ENCODE assay signal across 10 cellular contexts in genomic region chr7:135758531-135758932, GRCh38. TPM values are rescaled to one million over a fixed set of nuclear protein-coding genes. Genes with fewer than 3 reads are reported as not detected.
A peak's percentile ranks its signal among the peaks of the same experiment; 100 is the strongest.
DNase-seq lines count a peak whose midpoint lies in the region; ATAC-seq, FAIRE-seq and TF ChIP-seq lines count a peak whose summit lies in the region.
"Had no signal": no experiment of that assay in that cellular context is flagged by ENCODE, and none has a peak within 500 bp of the region (broad histone marks: within the 10 kb centered on the region; RNA-seq: fewer than 3 reads in every experiment).

No MANE protein-coding gene starts in this region.

- no peaks in the 10 kb centered on the region for H3K36me3 ChIP-seq in astrocyte (ENCODE audit: insufficient read depth, low read length)

- peaks cover 7% of the 10 kb centered on the region for H3K9me3 Mint-ChIP-seq in astrocyte (ENCODE audit: unreplicated experiment)

- H2AFZ ChIP-seq in astrocyte (ENCODE audit: low read depth, low read length), result peak overlapping the region; percentile 76

- no peaks in the 10 kb centered on the region for H3K79me2 ChIP-seq in astrocyte (ENCODE audit: insufficient read depth, low read length)

- DNase-seq in EH (ENCODE audit: low read depth), result peak; percentile 70
- DNase-seq in astrocyte (ENCODE audit: low read depth), result peak; percentile 84
- DNase-seq in left ventricle myocardium superior, result peak; percentile 52
- peak; percentile 66 for DNase-seq in retinal pigment epithelial cell (ENCODE audit: low read depth)
- DNase-seq in lower leg skin (ENCODE audit: low spot score in 2 of 2), result no peak
- DNase-seq in HK-2 (ENCODE audit: unreplicated experiment), result no peak
- DNase-seq in middle frontal gyrus (ENCODE audit: extremely low spot score, low spot score), result no peak
- DNase-seq: CD4-positive, CD25-positive, alpha-beta regulatory T cell had no signal

- ATAC-seq in left ventricle myocardium superior, result peak; percentile 58
- ATAC-seq in HG03521 (IDR thresholded peaks at IDR 0.05; ENCODE audit: unreplicated experiment), result no peak
- ATAC-seq: K562 had no signal

- H3K9me3 ChIP-seq in astrocyte (ENCODE audit: insufficient read depth, low read depth, low read length), result peaks cover 4% of the 10 kb centered on the region

- no peaks in the 10 kb centered on the region for H3K36me3 Mint-ChIP-seq in astrocyte (ENCODE audit: low read depth, unreplicated experiment)
- H3K36me3 Mint-ChIP-seq: CD4-positive, CD25-positive, alpha-beta regulatory T cell had no signal

- H3K4me3 ChIP-seq in astrocyte (ENCODE audit: insufficient read depth, low read depth, low read length), result peak overlapping the region; percentile 19
- no peak overlapping the region for H3K4me3 ChIP-seq in retinal pigment epithelial cell (ENCODE audit: low read length)
- H3K4me3 ChIP-seq in lower leg skin (ENCODE audit: low read depth, poor library complexity, severe bottlenecking), result no peak overlapping the region
- H3K4me3 ChIP-seq: K562 had no signal

- FAIRE-seq in astrocyte (lab: Jason Lieb, UNC), result no peak
- FAIRE-seq: K562 had no signal

- 12 to 23% methylated on average over 5 of the region's 5 CpGs for WGBS in lower leg skin, 2 donors

- TF ChIP-seq CTCF in astrocyte (IDR thresholded peaks at IDR 0.05; ENCODE audit: insufficient read depth, low read depth, low read length) (no peak), retinal pigment epithelial cell (conservative IDR thresholded peaks at IDR 0.05; ENCODE audit: low read depth, low read length) (no peak), lower leg skin (IDR thresholded peaks at IDR 0.05) (no peak)

- peak overlapping the region; percentile 82 for H3K4me2 ChIP-seq in astrocyte (ENCODE audit: low read length)

- no peaks in the 10 kb centered on the region for H3K27me3 Mint-ChIP-seq in astrocyte (ENCODE audit: low read depth, unreplicated experiment)

- intact Hi-C loops in left ventricle myocardium superior (cut with micrococcal nuclease) (no loop called here), lower leg skin (cut with DNase I; ENCODE audit: low total_unique reads) (no loop called here)

- H3K27ac ChIP-seq in astrocyte (ENCODE audit: low read depth, low read length), result peak overlapping the region; percentile 81

- H3K27ac Mint-ChIP-seq in astrocyte (ENCODE audit: unreplicated experiment), result peak overlapping the region; percentile 97
- H3K27ac Mint-ChIP-seq: CD4-positive, CD25-positive, alpha-beta regulatory T cell had no signal

- H3K4me1 ChIP-seq in astrocyte (ENCODE audit: insufficient read depth, low read length), result peaks cover 31% of the 10 kb centered on the region

- H4K20me1 ChIP-seq in astrocyte (ENCODE audit: insufficient read depth, low read length), result no peaks in the 10 kb centered on the region

- peaks cover 38% of the 10 kb centered on the region for H3K4me1 Mint-ChIP-seq in astrocyte (ENCODE audit: low read depth, unreplicated experiment)

- no peak overlapping the region for H3K4me3 Mint-ChIP-seq in astrocyte (ENCODE audit: unreplicated experiment)
- H3K4me3 Mint-ChIP-seq: CD4-positive, CD25-positive, alpha-beta regulatory T cell had no signal

- H3K9ac ChIP-seq in astrocyte (ENCODE audit: low read length), result peak overlapping the region; percentile 64

- H3K27me3 ChIP-seq in astrocyte (ENCODE audit: insufficient read depth, low read length), result no peaks in the 10 kb centered on the region

- TF ChIP-seq POLR2A in lower leg skin (IDR thresholded peaks at IDR 0.05), result no peak

RNA-seq across cellular contexts. Expression of gene FAM180A, which starts 9.9 kb away (rescaled TPM):
- total RNA-seq in astrocyte, result not detected in 2 replicates
- total RNA-seq in left ventricle myocardium superior, result 11.4 TPM
- 10 to 100 TPM in 1 of 4 donors, 1 to 10 TPM in 2, under 1 TPM in 1; 0.34 to 10.3 (median 5.6) TPM for total RNA-seq in lower leg skin
- total RNA-seq: CD4-positive, CD25-positive, alpha-beta regulatory T cell; K562 had no signal

RNA-seq across cellular contexts. Expression of gene SLC13A4, which starts 30.5 kb away (rescaled TPM):
- total RNA-seq in astrocyte, result 0.07 TPM in 1 of 2 replicates, not detected in the other
- 0.15 TPM for total RNA-seq in left ventricle myocardium superior
- total RNA-seq in lower leg skin, result 1 to 10 TPM in 1 of 4 donors, under 1 TPM in 3; 0.23 to 1.1 (median 0.49) TPM
- total RNA-seq: CD4-positive, CD25-positive, alpha-beta regulatory T cell had no signal

Comparison
In these comparisons a context has a peak if more than half of its experiments do, and no peak if none do; other contexts are left out.
1. DNase-seq: peak in EH (single experiment), astrocyte (single experiment), left ventricle myocardium superior (single experiment) and retinal pigment epithelial cell (single experiment); none in lower leg skin (0 of 2), HK-2 (single experiment) and middle frontal gyrus (single experiment).